Comparison of ENCODE assay signal across 1 cellular context in genomic region chr2:158199928-158200650, GRCh38.
TF ChIP-seq lines count a peak whose summit lies in the region.

No MANE protein-coding gene starts in this region.

TF ChIP-seq in GM12878, 131 proteins besides CTCF, POLR2A, EP300 and RAD21:
- TF ChIP-seq ZBTB40 (IDR thresholded peaks at IDR 0.05; ENCODE audit: borderline replicate concordance) (peak; percentile 40), IRF5 (IDR thresholded peaks at IDR 0.05; ENCODE audit: borderline replicate concordance) (no peak), EZH2 (IDR thresholded peaks at IDR 0.05; ENCODE audit: borderline replicate concordance, control insufficient read depth, low read depth, low read length) (no peak)
TF ChIP-seq in GM12878: peak in this region for 1.
